In genomic region chr2:220373878-220374277, GRCh38 we compare ENCODE assay signal across 22 cellular contexts.
DNase-seq lines count a peak whose midpoint lies in the region; ATAC-seq and TF ChIP-seq lines count a peak whose summit lies in the region.
"Had no signal": no experiment of that assay in that cellular context is flagged by ENCODE, and none has a peak within 500 bp of the region (broad histone marks: within the 10 kb centered on the region; RNA-seq: fewer than 3 reads in every experiment).

No MANE protein-coding gene starts in this region.

- no peaks in the 10 kb centered on the region for H3K79me2 ChIP-seq in GM23338 (replicated peaks; ENCODE audit: insufficient read depth)

- no peak overlapping the region for H2AFZ ChIP-seq in GM23338

- no peak overlapping the region for H3K4me3 ChIP-seq in GM23338
- H3K4me3 ChIP-seq in effector memory CD4-positive, alpha-beta T cell (ENCODE audit: insufficient read depth, low read depth, low read length, poor library complexity, severe bottlenecking) = no peak overlapping the region
- H3K4me3 ChIP-seq: ascending aorta, BLaER1, heart left ventricle, K562, prostate gland, tibial nerve had no signal

- no peaks in the 10 kb centered on the region for H3K27me3 ChIP-seq in GM23338 (ENCODE audit: insufficient read depth)
- no peaks in the 10 kb centered on the region for H3K27me3 ChIP-seq in effector memory CD4-positive, alpha-beta T cell (replicated peaks; ENCODE audit: control insufficient read depth, insufficient read depth, low read length, poor library complexity, severe bottlenecking)
- H3K27me3 ChIP-seq: ascending aorta, BLaER1, heart left ventricle, tibial nerve had no signal

- peaks cover 1% of the 10 kb centered on the region; the same call in 2 of the 3 replicates for H3K9me3 Mint-ChIP-seq in GM23338
- H3K9me3 Mint-ChIP-seq: memory B cell had no signal

- H3K9me3 ChIP-seq in effector memory CD4-positive, alpha-beta T cell (ENCODE audit: control insufficient read depth, low read length) = no peaks in the 10 kb centered on the region
- H3K9me3 ChIP-seq: ascending aorta, BLaER1, prostate gland, tibial nerve had no signal

- no peak for TF ChIP-seq CTCF in GM23338 (conservative IDR thresholded peaks at IDR 0.05; ENCODE audit: low read depth in 2 of 2)

- ATAC-seq in GM23338 (no peak; the same call in 2 of the 3 replicates), SK-N-SH treated with all-trans-retinoic acid at 6 μM for 48 hours (peak; percentile 90), HG02610 (IDR thresholded peaks at IDR 0.05; ENCODE audit: unreplicated experiment) (no peak)
- ATAC-seq: heart left ventricle; K562; natural killer cell; stimulated activated naive B cell treated with anti-CD40 and anti-IgM and Interleukin-4, amounts not matched to agents 10 μg/mL and 1 μg/mL and 100 μg/mL, for 72 hours had no signal

- peak overlapping the region; percentile 24; the same call in 1 of the 2 replicates for H3K4me2 ChIP-seq in GM23338
- H3K4me2 ChIP-seq: BLaER1 had no signal

- peaks cover 30% of the 10 kb centered on the region for H3K4me1 ChIP-seq in GM23338 (ENCODE audit: insufficient read depth)
- H3K4me1 ChIP-seq in effector memory CD4-positive, alpha-beta T cell (ENCODE audit: control insufficient read depth, insufficient read depth, low read length, poor library complexity, severe bottlenecking) = no peaks in the 10 kb centered on the region
- H3K4me1 ChIP-seq: ascending aorta, BLaER1, heart left ventricle, prostate gland, tibial nerve had no signal

- H3K36me3 Mint-ChIP-seq in GM23338 (ENCODE audit: low read depth) = peaks cover under 1% of the 10 kb centered on the region; the same call in 2 of the 3 replicates
- H3K36me3 Mint-ChIP-seq: memory B cell; natural killer cell; stimulated activated naive B cell treated with anti-CD40 and anti-IgM and Interleukin-4, amounts not matched to agents 10 μg/mL and 1 μg/mL and 100 μg/mL, for 72 hours had no signal

- H3K27me3 Mint-ChIP-seq in GM23338 (ENCODE audit: insufficient read depth, low read depth, poor library complexity) = no peaks in the 10 kb centered on the region
- H3K27me3 Mint-ChIP-seq: memory B cell; stimulated activated naive B cell treated with anti-CD40 and anti-IgM and Interleukin-4, amounts not matched to agents 10 μg/mL and 1 μg/mL and 100 μg/mL, for 72 hours had no signal

- H3F3A ChIP-seq in GM23338 (replicated peaks; ENCODE audit: low read depth) = no peaks in the 10 kb centered on the region

- H3K4me1 Mint-ChIP-seq in GM23338 = peaks cover 28% of the 10 kb centered on the region; the same call in 2 of the 3 replicates
- H3K4me1 Mint-ChIP-seq: memory B cell; natural killer cell; stimulated activated naive B cell treated with anti-CD40 and anti-IgM and Interleukin-4, amounts not matched to agents 10 μg/mL and 1 μg/mL and 100 μg/mL, for 72 hours had no signal

- H3K9me2 ChIP-seq in GM23338 (ENCODE audit: insufficient read depth) = no peaks in the 10 kb centered on the region; the same call in 1 of the 2 replicates

- H3K27ac ChIP-seq in GM23338 (ENCODE audit: low read depth) = no peak overlapping the region
- no peak overlapping the region for H3K27ac ChIP-seq in effector memory CD4-positive, alpha-beta T cell (ENCODE audit: insufficient read depth, low read length, poor library complexity, severe bottlenecking)
- H3K27ac ChIP-seq: ascending aorta, BLaER1, epithelial cell of prostate, heart left ventricle, prostate gland, tibial nerve had no signal

- H3K27ac Mint-ChIP-seq in GM23338 = no peak overlapping the region; the same call in 1 of the 2 replicates
- H3K27ac Mint-ChIP-seq: memory B cell; natural killer cell; stimulated activated naive B cell treated with anti-CD40 and anti-IgM and Interleukin-4, amounts not matched to agents 10 μg/mL and 1 μg/mL and 100 μg/mL, for 72 hours had no signal

- no peaks in the 10 kb centered on the region for H3K36me3 ChIP-seq in GM23338 (ENCODE audit: insufficient read depth)
- H3K36me3 ChIP-seq in effector memory CD4-positive, alpha-beta T cell (ENCODE audit: control insufficient read depth, insufficient read depth, low read length) = no peaks in the 10 kb centered on the region
- H3K36me3 ChIP-seq: ascending aorta, BLaER1, heart left ventricle, prostate gland, tibial nerve had no signal

- DNase-seq in AG08396 (ENCODE audit: low spot score) (peak; percentile 21), GM23338 (ENCODE audit: low spot score) (peak; percentile 8), fibroblast of peridontal ligament (ENCODE audit: extremely low read depth) (peak; percentile 51), hepatic stellate cell (ENCODE audit: low spot score) (no peak)
- no peak for DNase-seq in stimulated activated CD4-positive, alpha-beta T cell treated with anti-CD3 and anti-CD28 coated beads, Interleukin-4, amount 100 ng/mL, for 24 hours
- no peak for DNase-seq in effector memory CD4-positive, alpha-beta T cell
- DNase-seq: activated CD4-positive, alpha-beta T cell treated with anti-CD3 and anti-CD28 coated beads for 48 hours; activated CD8-positive, alpha-beta memory T cell treated with anti-CD3 and anti-CD28 coated beads, Interleukin-2, amount 50 U/mL, for 4 hours; cortex of kidney; heart left ventricle; natural killer cell; OCI-M1; stimulated activated naive B cell treated with anti-CD40 and anti-IgM and Interleukin-4, amounts not matched to agents 10 μg/mL and 1 μg/mL and 100 μg/mL, for 72 hours had no signal

- H3K4me3 Mint-ChIP-seq in GM23338 = no peak overlapping the region
- H3K4me3 Mint-ChIP-seq: memory B cell; natural killer cell; stimulated activated naive B cell treated with anti-CD40 and anti-IgM and Interleukin-4, amounts not matched to agents 10 μg/mL and 1 μg/mL and 100 μg/mL, for 72 hours had no signal

- H4K20me1 ChIP-seq in GM23338 (replicated peaks; ENCODE audit: insufficient read depth) = no peaks in the 10 kb centered on the region
- H4K20me1 ChIP-seq: BLaER1 had no signal

TF ChIP-seq in GM23338, 12 proteins besides CTCF, POLR2A, EP300 and RAD21 (continues in another document):
- no peak for TF ChIP-seq CREB1 (CRISPR knock-in tag; IDR thresholded peaks at IDR 0.05; ENCODE audit: low read depth)
- TF ChIP-seq EZH2phosphoT487 (IDR thresholded peaks at IDR 0.05; ENCODE audit: unreplicated experiment) = no peak
- TF ChIP-seq, protein P1, sequence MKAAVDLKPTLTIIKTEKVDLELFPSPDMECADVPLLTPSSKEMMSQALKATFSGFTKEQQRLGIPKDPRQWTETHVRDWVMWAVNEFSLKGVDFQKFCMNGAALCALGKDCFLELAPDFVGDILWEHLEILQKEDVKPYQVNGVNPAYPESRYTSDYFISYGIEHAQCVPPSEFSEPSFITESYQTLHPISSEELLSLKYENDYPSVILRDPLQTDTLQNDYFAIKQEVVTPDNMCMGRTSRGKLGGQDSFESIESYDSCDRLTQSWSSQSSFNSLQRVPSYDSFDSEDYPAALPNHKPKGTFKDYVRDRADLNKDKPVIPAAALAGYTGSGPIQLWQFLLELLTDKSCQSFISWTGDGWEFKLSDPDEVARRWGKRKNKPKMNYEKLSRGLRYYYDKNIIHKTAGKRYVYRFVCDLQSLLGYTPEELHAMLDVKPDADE (IDR thresholded peaks at IDR 0.05) = no peak
- TF ChIP-seq POLR2AphosphoS5 (IDR thresholded peaks at IDR 0.05; ENCODE audit: low read depth) = no peak
- TF ChIP-seq JUNB (IDR thresholded peaks at IDR 0.05; ENCODE audit: unreplicated experiment) = no peak

TF ChIP-seq in SK-N-SH treated with all-trans-retinoic acid at 6 μM for 48 hours, 23 proteins besides CTCF, POLR2A, EP300 and RAD21:
- no peak for TF ChIP-seq SNAI2 (CRISPR knock-in tag; IDR thresholded peaks at IDR 0.05)
- TF ChIP-seq TOX (CRISPR knock-in tag; IDR thresholded peaks at IDR 0.05; ENCODE audit: borderline replicate concordance) = peak; percentile 43; the same call in 1 of the 2 replicates

Comparison
In these comparisons a context has a peak if more than half of its experiments do, and no peak if none do; other contexts are left out.
1. DNase-seq: peak in AG08396 (single experiment), GM23338 (single experiment) and fibroblast of peridontal ligament (single experiment); none in hepatic stellate cell (single experiment), stimulated activated CD4-positive, alpha-beta T cell treated with anti-CD3 and anti-CD28 coated beads, Interleukin-4, amount 100 ng/mL, for 24 hours (single experiment) and effector memory CD4-positive, alpha-beta T cell (0 of 3).